ENCODE assay signal across 9 cellular contexts in genomic region chr13:27079421-27079958, GRCh38.
DNase-seq lines count a peak whose midpoint lies in the region; ATAC-seq and TF ChIP-seq lines count a peak whose summit lies in the region.
"Had no signal": no experiment of that assay in that cellular context is flagged by ENCODE, and none has a peak within 500 bp of the region (broad histone marks: within the 10 kb centered on the region; RNA-seq: fewer than 3 reads in every experiment).

No MANE protein-coding gene starts in this region.

- no peaks in the 10 kb centered on the region for H3K9me3 ChIP-seq in SJCRH30 (replicated peaks)

- peak overlapping the region; percentile 36 for H3K27ac ChIP-seq in SJCRH30

- intact Hi-C loops in left cardiac atrium (cut with DNase I): no loop called here

- no peak for TF ChIP-seq CTCF in fibroblast of villous mesenchyme (IDR thresholded peaks at IDR 0.05; ENCODE audit: insufficient read depth, low read depth, low read length)

- DNase-seq in GM04504 (ENCODE audit: low read depth) (peak; percentile 35), SJCRH30 (peak; percentile 23 to 41), fibroblast of villous mesenchyme (ENCODE audit: low read depth) (peak; percentile 63), renal cortical epithelial cell (ENCODE audit: low read depth) (peak; percentile 99), left cardiac atrium (no peak)
- DNase-seq: activated CD8-positive, alpha-beta memory T cell treated with anti-CD3 and anti-CD28 coated beads, Interleukin-2, amount 50 U/mL, for 4 hours; NCI-H2227 treated with DMSO at 0.1 percent for 48 hours had no signal

- H3K4me3 ChIP-seq in SJCRH30: no peak overlapping the region
- H3K4me3 ChIP-seq in fibroblast of villous mesenchyme (ENCODE audit: low read depth, low read length): no peak overlapping the region

- peaks cover 14% of the 10 kb centered on the region for H3K4me1 ChIP-seq in SJCRH30

- peaks cover 15% of the 10 kb centered on the region for H3K36me3 ChIP-seq in SJCRH30

- no peaks in the 10 kb centered on the region for H3K27me3 ChIP-seq in SJCRH30

- ATAC-seq in HG03280 (IDR thresholded peaks at IDR 0.05; ENCODE audit: unreplicated experiment) (no peak), left cardiac atrium (no peak), GM19023 (IDR thresholded peaks at IDR 0.05; ENCODE audit: unreplicated experiment) (no peak)
